8 cellular contexts compared by ENCODE assay signal in genomic region chr1:11654571-11655262, GRCh38. TPM values are rescaled to one million over a fixed set of nuclear protein-coding genes. Genes with fewer than 3 reads are reported as not detected.
A peak's percentile ranks its signal among the peaks of the same experiment; 100 is the strongest.
DNase-seq lines count a peak whose midpoint lies in the region; ATAC-seq, FAIRE-seq and TF ChIP-seq lines count a peak whose summit lies in the region.

FBXO44 (plus strand) TSS chr1:11654877; CDS start chr1:11655836, 959 bp downstream.

- no peak within 1 kb of the TSS for H3K27ac ChIP-seq in WERI-Rb-1

- H3K4me3 ChIP-seq in WERI-Rb-1 (ENCODE audit: low read depth, low read length) = peak within 1 kb of the TSS; percentile 52
- peak within 1 kb of the TSS; percentile 81 for H3K4me3 ChIP-seq in bronchial epithelial cell (ENCODE audit: low read depth, low read length)
- peak within 1 kb of the TSS; percentile 84 for H3K4me3 ChIP-seq in kidney epithelial cell (ENCODE audit: low read depth, low read length)

- no peak for TF ChIP-seq CTCF in WERI-Rb-1 (IDR thresholded peaks at IDR 0.05; ENCODE audit: low read depth, low read length)
- no peak for TF ChIP-seq CTCF in bronchial epithelial cell (IDR thresholded peaks at IDR 0.05; ENCODE audit: insufficient read depth, low read length, severe bottlenecking)
- no peak for TF ChIP-seq CTCF in kidney epithelial cell (IDR thresholded peaks at IDR 0.05; ENCODE audit: insufficient read depth, low read length, poor library complexity, severe bottlenecking)

- no peak for FAIRE-seq in bronchial epithelial cell (lab: Jason Lieb, UNC)

- no peaks in the 10 kb centered on the region for H3K9me3 ChIP-seq in WERI-Rb-1 (ENCODE audit: severe bottlenecking)

- H3K27me3 ChIP-seq in WERI-Rb-1 (ENCODE audit: insufficient read depth, low read depth, severe bottlenecking) = no peaks in the 10 kb centered on the region
- H3K27me3 ChIP-seq in bronchial epithelial cell (ENCODE audit: control insufficient read depth, insufficient read depth, low read length) = no peaks in the 10 kb centered on the region
- H3K27me3 ChIP-seq in kidney epithelial cell (ENCODE audit: control insufficient read depth, insufficient read depth, low read length) = peaks cover 7% of the 10 kb centered on the region

- peak; percentile 36 for DNase-seq in NCI-H1436 (lab: John Stamatoyannopoulos, UW)
- no peak for DNase-seq in NCI-H1436 treated with DMSO at 0.1 percent for 48 hours (lab: John Stamatoyannopoulos, UW)
- peak; percentile 44 for DNase-seq in WERI-Rb-1
- peak; percentile 31 for DNase-seq in bronchial epithelial cell (ENCODE audit: low read depth)
- no peak for DNase-seq in kidney epithelial cell (ENCODE audit: low read depth)
- peak; percentile 60 to 72 for DNase-seq in stimulated activated CD4-positive, alpha-beta T cell treated with anti-CD3 and anti-CD28 coated beads, Interleukin-1b, Interleukin-23, amount 100 ng/mL, for 4 hours (ENCODE audit: low read depth in 2 of 2)

- H3K36me3 ChIP-seq in WERI-Rb-1 (peaks cover 19% of the 10 kb centered on the region), bronchial epithelial cell (ENCODE audit: control insufficient read depth, insufficient read depth, low read length) (peaks cover 13% of the 10 kb centered on the region), kidney epithelial cell (ENCODE audit: control insufficient read depth, insufficient read depth, low read length) (peaks cover 1% of the 10 kb centered on the region)

- ATAC-seq in HG03280 (IDR thresholded peaks at IDR 0.05; ENCODE audit: unreplicated experiment) (peak; percentile 65), HG03457 (IDR thresholded peaks at IDR 0.05; ENCODE audit: unreplicated experiment) (no peak)

RNA-seq across cellular contexts. Expression of gene FBXO44, which starts in this region (rescaled TPM):
- total RNA-seq in bronchial epithelial cell (9.0 and 14.7 TPM in 2 replicates), kidney epithelial cell (14.4 and 23.6 TPM in 2 replicates)

Comparison
In these comparisons a context has a peak if more than half of its experiments do, and no peak if none do; other contexts are left out.
1. DNase-seq: peak in NCI-H1436 (single experiment), WERI-Rb-1 (single experiment), bronchial epithelial cell (single experiment) and stimulated activated CD4-positive, alpha-beta T cell treated with anti-CD3 and anti-CD28 coated beads, Interleukin-1b, Interleukin-23, amount 100 ng/mL, for 4 hours (2 of 2); none in NCI-H1436 treated with DMSO at 0.1 percent for 48 hours (single experiment) and kidney epithelial cell (single experiment).
2. Peak in every context shown above with its lines, with median percentiles within 50 percentile points of each other: H3K4me3 ChIP-seq.